Comparison of ENCODE assay signal across 4 cellular contexts in genomic region chrY:25047233-25047632, GRCh38. TPM values are rescaled to one million over a fixed set of nuclear protein-coding genes. Genes with fewer than 3 reads are reported as not detected.
"Had no signal": no experiment of that assay in that cellular context is flagged by ENCODE, and none has a peak within 500 bp of the region (broad histone marks: within the 10 kb centered on the region; RNA-seq: fewer than 3 reads in every experiment).

No MANE protein-coding gene starts in this region.

RNA-seq across cellular contexts. Expression of gene BPY2C, which starts 4.7 kb away (rescaled TPM):
- total RNA-seq: LHCN-M2, M059J, MCF 10A, NCI-H460 had no signal
